In genomic region chr18:23862071-23862470, GRCh38 we compare ENCODE assay signal across 9 cellular contexts.
DNase-seq lines count a peak whose midpoint lies in the region; ATAC-seq and TF ChIP-seq lines count a peak whose summit lies in the region.
"Had no signal": no experiment of that assay in that cellular context is flagged by ENCODE, and none has a peak within 500 bp of the region (broad histone marks: within the 10 kb centered on the region; RNA-seq: fewer than 3 reads in every experiment).

No MANE protein-coding gene starts in this region.

- H3K9me3 ChIP-seq in vagina (no peaks in the 10 kb centered on the region), Peyer's patch (no peaks in the 10 kb centered on the region)

- peak; percentile 20 for ATAC-seq in Right ventricle myocardium superior (ENCODE audit: poor library complexity)
- ATAC-seq in left ventricle myocardium superior: no peak
- no peak for ATAC-seq in activated naive CD8-positive, alpha-beta T cell treated with anti-CD3 and anti-CD28 coated beads, Interleukin-2, amount 50 U/mL, for 24 hours
- no peak for ATAC-seq in GM21381 (IDR thresholded peaks at IDR 0.05; ENCODE audit: unreplicated experiment)

- H3K36me3 Mint-ChIP-seq in activated naive CD8-positive, alpha-beta T cell treated with anti-CD3 and anti-CD28 coated beads, Interleukin-2, amount 50 U/mL, for 24 hours (ENCODE audit: low read depth): no peaks in the 10 kb centered on the region
- H3K36me3 Mint-ChIP-seq in immature natural killer cell: no peaks in the 10 kb centered on the region

- H3K4me1 ChIP-seq in vagina: peaks cover 5% of the 10 kb centered on the region
- peaks cover 0 to 9% (median 5%) of the 10 kb centered on the region in 4 donors for H3K4me1 ChIP-seq in Peyer's patch

- H3K4me1 Mint-ChIP-seq in activated naive CD8-positive, alpha-beta T cell treated with anti-CD3 and anti-CD28 coated beads, Interleukin-2, amount 50 U/mL, for 24 hours: peaks cover 59% of the 10 kb centered on the region
- peaks cover 51 to 54% of the 10 kb centered on the region in 2 donors for H3K4me1 Mint-ChIP-seq in immature natural killer cell

- TF ChIP-seq CTCF in vagina (IDR thresholded peaks at IDR 0.05): no peak
- TF ChIP-seq CTCF in Peyer's patch (IDR thresholded peaks at IDR 0.05): no peak

- H3K36me3 ChIP-seq in vagina: peaks cover 0 to 17% of the 10 kb centered on the region in 2 donors
- no peaks in the 10 kb centered on the region for H3K36me3 ChIP-seq in Peyer's patch

- no peak for DNase-seq in Right ventricle myocardium superior
- DNase-seq in left ventricle myocardium superior: no peak
- no peak for DNase-seq in activated naive CD8-positive, alpha-beta T cell treated with anti-CD3 and anti-CD28 coated beads, Interleukin-2, amount 50 U/mL, for 24 hours
- DNase-seq in immature natural killer cell: no peak
- DNase-seq in vagina (ENCODE audit: extremely low spot score in 2 of 2): peak in 1 of 2 donors; percentile 86
- DNase-seq in NCI-H146 treated with DMSO at 0.1 percent for 48 hours (lab: John Stamatoyannopoulos, UW; ENCODE audit: unreplicated experiment): no peak
- DNase-seq in Peyer's patch: no peak
- DNase-seq: DND-41 had no signal

- H3K27me3 ChIP-seq in vagina (no peaks in the 10 kb centered on the region), Peyer's patch (no peaks in the 10 kb centered on the region)

- H3K27ac Mint-ChIP-seq in activated naive CD8-positive, alpha-beta T cell treated with anti-CD3 and anti-CD28 coated beads, Interleukin-2, amount 50 U/mL, for 24 hours: peak overlapping the region; percentile 33
- H3K27ac Mint-ChIP-seq in immature natural killer cell: peak overlapping the region; percentile 11 to 83 (median 46)

- H3K4me3 ChIP-seq in vagina: no peak overlapping the region
- no peak overlapping the region for H3K4me3 ChIP-seq in Peyer's patch

- intact Hi-C loops in Right ventricle myocardium superior (cut with DNase I) (no loop called here), left ventricle myocardium superior (cut with micrococcal nuclease) (no loop called here), vagina (cut with DNase I) (no loop called here)

- no peak overlapping the region for H3K4me3 Mint-ChIP-seq in activated naive CD8-positive, alpha-beta T cell treated with anti-CD3 and anti-CD28 coated beads, Interleukin-2, amount 50 U/mL, for 24 hours
- no peak overlapping the region for H3K4me3 Mint-ChIP-seq in immature natural killer cell

- no peaks in the 10 kb centered on the region for H3K27me3 Mint-ChIP-seq in activated naive CD8-positive, alpha-beta T cell treated with anti-CD3 and anti-CD28 coated beads, Interleukin-2, amount 50 U/mL, for 24 hours
- H3K27me3 Mint-ChIP-seq in immature natural killer cell (ENCODE audit: low read depth in 3 of 3): peaks cover 0 to 2% (median 2%) of the 10 kb centered on the region in 3 donors

- H3K9me3 Mint-ChIP-seq in activated naive CD8-positive, alpha-beta T cell treated with anti-CD3 and anti-CD28 coated beads, Interleukin-2, amount 50 U/mL, for 24 hours: no peaks in the 10 kb centered on the region
- H3K9me3 Mint-ChIP-seq in immature natural killer cell: no peaks in the 10 kb centered on the region

- H3K27ac ChIP-seq in vagina (peak overlapping the region; percentile 49), Peyer's patch (no peak overlapping the region)

- TF ChIP-seq POLR2A in vagina (IDR thresholded peaks at IDR 0.05) (no peak), Peyer's patch (IDR thresholded peaks at IDR 0.05) (no peak)
